In genomic region chr1:18479484-18479883, GRCh38 we compare ENCODE assay signal across 2 cellular contexts.
TF ChIP-seq lines count a peak whose summit lies in the region.

No MANE protein-coding gene starts in this region.

TF ChIP-seq in HepG2, 621 proteins besides CTCF, POLR2A, EP300 and RAD21:
- TF ChIP-seq ZNF772 (CRISPR knock-in tag; IDR thresholded peaks at IDR 0.05), result no peak
- no peak for TF ChIP-seq ZNF589 (CRISPR knock-in tag; conservative IDR thresholded peaks at IDR 0.05)
- no peak for TF ChIP-seq ZBTB39 (CRISPR knock-in tag; IDR thresholded peaks at IDR 0.05)
- no peak for TF ChIP-seq ZNF766 (CRISPR knock-in tag; IDR thresholded peaks at IDR 0.05; ENCODE audit: borderline replicate concordance)
- no peak for TF ChIP-seq NCOA1 (CRISPR knock-in tag; IDR thresholded peaks at IDR 0.05)
- TF ChIP-seq ZNF737 (CRISPR knock-in tag; IDR thresholded peaks at IDR 0.05; ENCODE audit: borderline replicate concordance), result no peak
- TF ChIP-seq ZSCAN21 (CRISPR knock-in tag; IDR thresholded peaks at IDR 0.05; ENCODE audit: borderline replicate concordance), result no peak
- TF ChIP-seq BHLHE40 (IDR thresholded peaks at IDR 0.05; ENCODE audit: low read length), result no peak
- no peak for TF ChIP-seq ZNF572 (CRISPR knock-in tag; IDR thresholded peaks at IDR 0.05)
- no peak for TF ChIP-seq NR1H2 (CRISPR knock-in tag; IDR thresholded peaks at IDR 0.05; ENCODE audit: borderline replicate concordance, low read depth)
- no peak for TF ChIP-seq KIAA2018 (CRISPR knock-in tag; IDR thresholded peaks at IDR 0.05; ENCODE audit: borderline replicate concordance)

TF ChIP-seq in SK-N-SH, 30 proteins besides CTCF, POLR2A, EP300 and RAD21:
- TF ChIP-seq NFIC (IDR thresholded peaks at IDR 0.05; ENCODE audit: borderline replicate concordance), result no peak
- TF ChIP-seq ZBTB33 (IDR thresholded peaks at IDR 0.05; ENCODE audit: borderline replicate concordance, low read depth), result no peak
- TF ChIP-seq POLR2AphosphoS5 (IDR thresholded peaks at IDR 0.05; ENCODE audit: low read depth, low read length), result no peak
- no peak for TF ChIP-seq USF1 (IDR thresholded peaks at IDR 0.05; ENCODE audit: borderline replicate concordance, low read depth)
- no peak for TF ChIP-seq JUND (IDR thresholded peaks at IDR 0.05)
- no peak for TF ChIP-seq TEAD4 (IDR thresholded peaks at IDR 0.05; ENCODE audit: borderline replicate concordance, insufficient read depth)
- TF ChIP-seq FOSL2 (IDR thresholded peaks at IDR 0.05; ENCODE audit: borderline replicate concordance, low read depth), result no peak
- no peak for TF ChIP-seq ELF1 (IDR thresholded peaks at IDR 0.05)
- TF ChIP-seq GATA2 (CRISPR knock-in tag; IDR thresholded peaks at IDR 0.05), result no peak
- TF ChIP-seq EZH2phosphoT487 (IDR thresholded peaks at IDR 0.05; ENCODE audit: borderline replicate concordance, low read depth), result no peak
- TF ChIP-seq FOXM1 (IDR thresholded peaks at IDR 0.05; ENCODE audit: low read depth), result no peak
- no peak for TF ChIP-seq MAX (IDR thresholded peaks at IDR 0.05; ENCODE audit: low read depth)
- no peak for TF ChIP-seq SIN3A (IDR thresholded peaks at IDR 0.05; ENCODE audit: borderline replicate concordance, low read depth, low read length)
- TF ChIP-seq SMC3 (IDR thresholded peaks at IDR 0.05; ENCODE audit: low read depth, low read length), result no peak
- TF ChIP-seq CHD2 (IDR thresholded peaks at IDR 0.05; ENCODE audit: low read length, partially characterized antibody), result no peak
